ENCODE assay signal across 2 cellular contexts in genomic region chr12:104230304-104230703, GRCh38.
TF ChIP-seq lines count a peak whose summit lies in the region.

No MANE protein-coding gene starts in this region.

TF ChIP-seq in HCT116, 20 proteins besides CTCF, POLR2A, EP300 and RAD21:
- TF ChIP-seq ZBTB33 (IDR thresholded peaks at IDR 0.05; ENCODE audit: extremely low read depth, insufficient replicate concordance, low read length) (no peak), ELF1 (IDR thresholded peaks at IDR 0.05; ENCODE audit: borderline replicate concordance, low read depth) (no peak), JUND (IDR thresholded peaks at IDR 0.05) (no peak), EZH2 (IDR thresholded peaks at IDR 0.05) (no peak), FOSL1 (IDR thresholded peaks at IDR 0.05; ENCODE audit: low read depth) (no peak), TCF7L2 (IDR thresholded peaks at IDR 0.05; ENCODE audit: borderline replicate concordance, extremely low read depth, insufficient read depth, insufficient read length) (no peak), SIN3A (IDR thresholded peaks at IDR 0.05; ENCODE audit: low read depth) (no peak), EZH2phosphoT487 (IDR thresholded peaks at IDR 0.05; ENCODE audit: borderline replicate concordance) (no peak), REST (IDR thresholded peaks at IDR 0.05; ENCODE audit: low read depth) (no peak), CBX3 (IDR thresholded peaks at IDR 0.05; ENCODE audit: low read depth) (no peak)
TF ChIP-seq in HCT116: peak in this region for 0.

TF ChIP-seq in K562, 482 proteins besides CTCF, POLR2A, EP300 and RAD21 (continued from another document):
- TF ChIP-seq ARID4B (CRISPR knock-in tag; IDR thresholded peaks at IDR 0.05) (no peak), KDM2B (CRISPR knock-in tag; IDR thresholded peaks at IDR 0.05) (no peak), PML (IDR thresholded peaks at IDR 0.05; ENCODE audit: low read length) (no peak), HIVEP1 (CRISPR knock-in tag; IDR thresholded peaks at IDR 0.05) (no peak), ZNF696 (CRISPR knock-in tag; conservative IDR thresholded peaks at IDR 0.05) (no peak), ZC3H11A (IDR thresholded peaks at IDR 0.05; ENCODE audit: low read depth, low read length) (no peak), PCBP1 (IDR thresholded peaks at IDR 0.05; ENCODE audit: low read depth, low read length, poor library complexity, severe bottlenecking) (no peak), XRCC5 (IDR thresholded peaks at IDR 0.05; ENCODE audit: low read depth, low read length) (no peak), ELF4 (CRISPR knock-in tag; IDR thresholded peaks at IDR 0.05) (no peak), CREB5 (CRISPR knock-in tag; IDR thresholded peaks at IDR 0.05) (no peak)
TF ChIP-seq in K562: peak in this region for 0.
